8 cellular contexts compared by ENCODE assay signal in the genomic region with DNA sequence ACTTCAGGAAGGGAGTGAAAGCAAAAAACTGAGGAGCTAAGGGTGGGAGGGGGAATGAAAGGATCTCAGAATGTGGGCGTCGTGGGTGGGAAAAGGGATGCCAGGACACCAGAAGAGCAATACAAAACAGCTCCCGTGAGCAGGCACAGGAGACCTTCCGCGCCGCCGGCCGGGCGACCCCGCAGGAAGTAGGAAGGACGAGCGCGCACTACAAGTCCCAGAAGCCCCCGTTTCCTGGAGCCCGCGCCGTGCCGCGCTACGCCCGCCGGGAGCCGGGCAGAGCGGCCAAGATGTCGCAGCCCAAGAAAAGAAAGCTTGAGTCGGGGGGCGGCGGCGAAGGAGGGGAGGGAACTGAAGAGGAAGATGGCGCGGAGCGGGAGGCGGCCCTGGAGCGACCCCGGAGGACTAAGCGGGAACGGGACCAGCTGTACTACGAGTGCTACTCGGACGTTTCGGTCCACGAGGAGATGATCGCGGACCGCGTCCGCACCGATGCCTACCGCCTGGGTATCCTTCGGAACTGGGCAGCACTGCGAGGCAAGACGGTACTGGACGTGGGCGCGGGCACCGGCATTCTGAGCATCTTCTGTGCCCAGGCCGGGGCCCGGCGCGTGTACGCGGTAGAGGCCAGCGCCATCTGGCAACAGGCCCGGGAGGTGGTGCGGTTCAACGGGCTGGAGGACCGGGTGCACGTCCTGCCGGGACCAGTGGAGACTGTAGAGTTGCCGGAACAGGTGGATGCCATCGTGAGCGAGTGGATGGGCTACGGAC. TPM values are rescaled to one million over a fixed set of nuclear protein-coding genes. Genes with fewer than 3 reads are reported as not detected.
DNase-seq lines count a peak whose midpoint lies in the region; ATAC-seq and TF ChIP-seq lines count a peak whose summit lies in the region.

Gene PRMT6, plus strand, starts transcription at position 249 of the 771 bp plus-strand sequence. Its CDS starts 42 bp downstream, at position 291.

- H3K4me1 Mint-ChIP-seq in IgD-negative memory B cell: peaks cover 19 to 22% (median 19%) of the 10 kb centered on the region in 3 donors
- H3K4me1 Mint-ChIP-seq in activated T-cell treated with anti-CD3 and anti-CD28 coated beads, Interleukin-2, amount 50 U/mL, for 4 hours (ENCODE audit: low read depth): peaks cover 26% of the 10 kb centered on the region

- H3K27me3 ChIP-seq in esophagus muscularis mucosa: no peaks in the 10 kb centered on the region

- WGBS in esophagus muscularis mucosa: 0% methylated on average over 33 of the region's 73 CpGs

- DNase-seq in DMS114 treated with DMSO at 0.1 percent for 48 hours (lab: John Stamatoyannopoulos, UW; ENCODE audit: unreplicated experiment) (peak; percentile 79), esophagus muscularis mucosa (ENCODE audit: extremely low spot score) (peak; percentile 95), myocyte (ENCODE audit: low read depth) (peak; percentile 81)
- peak; percentile 77 for DNase-seq in activated T-cell treated with anti-CD3 and anti-CD28 coated beads, Interleukin-2, amount 50 U/mL, for 4 hours
- peak; percentile 70 to 77 for DNase-seq in stimulated activated CD8-positive, alpha-beta memory T cell treated with anti-CD3 and anti-CD28 coated beads, Interleukin-7, amount 100 ng/mL, for 4 hours (ENCODE audit: low read depth in 2 of 2)

- no peak for TF ChIP-seq CTCF in esophagus muscularis mucosa (IDR thresholded peaks at IDR 0.05)

- intact Hi-C loops in esophagus muscularis mucosa (cut with DNase I): no loop called here

- peak within 1 kb of the TSS; percentile 90 to 94 (median 90) for H3K27ac ChIP-seq in esophagus muscularis mucosa (replicated peaks in 1 of 4)

- H3K36me3 Mint-ChIP-seq in IgD-negative memory B cell: peaks cover 8% of the 10 kb centered on the region
- peaks cover 9% of the 10 kb centered on the region for H3K36me3 Mint-ChIP-seq in activated T-cell treated with anti-CD3 and anti-CD28 coated beads, Interleukin-2, amount 50 U/mL, for 4 hours (ENCODE audit: insufficient read depth)

- peak within 1 kb of the TSS; percentile 80 to 99 (median 97) for H3K27ac Mint-ChIP-seq in IgD-negative memory B cell

- no peak for TF ChIP-seq EP300 in esophagus muscularis mucosa (IDR thresholded peaks at IDR 0.05)

- H3K27me3 Mint-ChIP-seq in IgD-negative memory B cell: no peaks in the 10 kb centered on the region
- H3K27me3 Mint-ChIP-seq in activated T-cell treated with anti-CD3 and anti-CD28 coated beads, Interleukin-2, amount 50 U/mL, for 4 hours (ENCODE audit: low read depth): no peaks in the 10 kb centered on the region

- H3K9me3 ChIP-seq in esophagus muscularis mucosa: no peaks in the 10 kb centered on the region

- peak within 1 kb of the TSS; percentile 97 to 100 (median 99) for H3K4me3 Mint-ChIP-seq in IgD-negative memory B cell
- H3K4me3 Mint-ChIP-seq in activated T-cell treated with anti-CD3 and anti-CD28 coated beads, Interleukin-2, amount 50 U/mL, for 4 hours: peak within 1 kb of the TSS; percentile 97

- peaks cover 12 to 21% (median 18%) of the 10 kb centered on the region in 4 donors for H3K4me1 ChIP-seq in esophagus muscularis mucosa

- H3K4me3 ChIP-seq in esophagus muscularis mucosa: peak within 1 kb of the TSS; percentile 92 to 98 (median 95)

- ATAC-seq in GM21528 (IDR thresholded peaks at IDR 0.05; ENCODE audit: low FRiP score, unreplicated experiment): peak; percentile 93
- peak; percentile 97 for ATAC-seq in activated T-cell treated with anti-CD3 and anti-CD28 coated beads, Interleukin-2, amount 50 U/mL, for 4 hours

- TF ChIP-seq POLR2A in esophagus muscularis mucosa (IDR thresholded peaks at IDR 0.05; ENCODE audit: low read depth): no peak

- H3K36me3 ChIP-seq in esophagus muscularis mucosa: peaks cover 0 to 17% (median 3%) of the 10 kb centered on the region in 4 donors

- no peaks in the 10 kb centered on the region for H3K9me3 Mint-ChIP-seq in IgD-negative memory B cell
- no peaks in the 10 kb centered on the region for H3K9me3 Mint-ChIP-seq in activated T-cell treated with anti-CD3 and anti-CD28 coated beads, Interleukin-2, amount 50 U/mL, for 4 hours

TF ChIP-seq in PFSK-1, 5 proteins besides CTCF, POLR2A, EP300 and RAD21:
- TF ChIP-seq, protein P1, sequence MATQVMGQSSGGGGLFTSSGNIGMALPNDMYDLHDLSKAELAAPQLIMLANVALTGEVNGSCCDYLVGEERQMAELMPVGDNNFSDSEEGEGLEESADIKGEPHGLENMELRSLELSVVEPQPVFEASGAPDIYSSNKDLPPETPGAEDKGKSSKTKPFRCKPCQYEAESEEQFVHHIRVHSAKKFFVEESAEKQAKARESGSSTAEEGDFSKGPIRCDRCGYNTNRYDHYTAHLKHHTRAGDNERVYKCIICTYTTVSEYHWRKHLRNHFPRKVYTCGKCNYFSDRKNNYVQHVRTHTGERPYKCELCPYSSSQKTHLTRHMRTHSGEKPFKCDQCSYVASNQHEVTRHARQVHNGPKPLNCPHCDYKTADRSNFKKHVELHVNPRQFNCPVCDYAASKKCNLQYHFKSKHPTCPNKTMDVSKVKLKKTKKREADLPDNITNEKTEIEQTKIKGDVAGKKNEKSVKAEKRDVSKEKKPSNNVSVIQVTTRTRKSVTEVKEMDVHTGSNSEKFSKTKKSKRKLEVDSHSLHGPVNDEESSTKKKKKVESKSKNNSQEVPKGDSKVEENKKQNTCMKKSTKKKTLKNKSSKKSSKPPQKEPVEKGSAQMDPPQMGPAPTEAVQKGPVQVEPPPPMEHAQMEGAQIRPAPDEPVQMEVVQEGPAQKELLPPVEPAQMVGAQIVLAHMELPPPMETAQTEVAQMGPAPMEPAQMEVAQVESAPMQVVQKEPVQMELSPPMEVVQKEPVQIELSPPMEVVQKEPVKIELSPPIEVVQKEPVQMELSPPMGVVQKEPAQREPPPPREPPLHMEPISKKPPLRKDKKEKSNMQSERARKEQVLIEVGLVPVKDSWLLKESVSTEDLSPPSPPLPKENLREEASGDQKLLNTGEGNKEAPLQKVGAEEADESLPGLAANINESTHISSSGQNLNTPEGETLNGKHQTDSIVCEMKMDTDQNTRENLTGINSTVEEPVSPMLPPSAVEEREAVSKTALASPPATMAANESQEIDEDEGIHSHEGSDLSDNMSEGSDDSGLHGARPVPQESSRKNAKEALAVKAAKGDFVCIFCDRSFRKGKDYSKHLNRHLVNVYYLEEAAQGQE (IDR thresholded peaks at IDR 0.05; ENCODE audit: insufficient read depth in 1 of 2, low read depth in 2 of 2, low read length in 2 of 2): 0 out of 4 replicates have a peak, but pooled peaks of 1 of the 2 experiments have one; percentile 25
- TF ChIP-seq FOXP2 (optimal IDR thresholded peaks at IDR 0.05; ENCODE audit: borderline replicate concordance, extremely low read depth, extremely low read length, insufficient read depth) (peak; percentile 42), SIN3A (IDR thresholded peaks at IDR 0.05; ENCODE audit: borderline replicate concordance, insufficient read depth, low read length) (peak; percentile 63; the same call in 1 of the 2 replicates), POLR2AphosphoS5 (IDR thresholded peaks at IDR 0.05; ENCODE audit: low read depth, low read length) (peak; percentile 93), TAF1 (IDR thresholded peaks at IDR 0.05; ENCODE audit: borderline replicate concordance, insufficient read depth, low read length) (peak; percentile 80)

RNA-seq across cellular contexts. Expression of gene PRMT6, which starts in this region (rescaled TPM):
- 12.9 TPM for polyA plus RNA-seq in IgD-negative memory B cell
- 21.3 TPM for polyA plus RNA-seq in PFSK-1 (2012; ENCODE audit: insufficient read length, low read depth)
- 10 to 100 TPM; 24.1 to 28.7 (median 27.3) TPM for total RNA-seq in activated T-cell treated with anti-CD3 and anti-CD28 coated beads, Interleukin-2, amount 50 U/mL, for 4 hours
- total RNA-seq in esophagus muscularis mucosa (10 to 100 TPM in 3 of 4 donors, 1 to 10 TPM in 1; 6.2 to 13.6 (median 10.5) TPM), myocyte (12.6 and 14.7 TPM in 2 replicates)
- 12.2 TPM for polyA plus RNA-seq in myocyte (2012)

Comparison
In these comparisons a context has a peak if more than half of its experiments do, and no peak if none do; other contexts are left out.
1. Peak in every context shown above with its lines: DNase-seq, ATAC-seq, H3K4me3 ChIP-seq and H3K27ac ChIP-seq.